28 cellular contexts compared by ENCODE assay signal in the genomic region with DNA sequence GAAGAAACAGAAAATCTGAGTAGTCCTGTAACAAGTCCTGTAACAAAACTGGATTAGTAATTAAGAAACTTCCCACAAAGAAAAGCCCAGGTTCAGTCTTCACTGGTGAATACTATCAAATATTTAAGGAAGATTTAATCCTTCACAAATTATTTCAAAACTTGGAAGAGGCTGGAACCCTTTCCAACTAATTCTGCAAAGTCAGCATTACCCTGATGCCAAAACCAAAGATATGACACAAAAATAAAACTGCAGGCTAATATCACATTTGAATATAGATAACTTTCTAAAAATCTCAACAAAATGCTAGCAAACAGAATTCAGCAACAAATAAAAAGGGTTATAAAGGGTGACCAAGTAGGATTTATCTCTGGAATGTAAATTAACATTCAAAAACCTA.
"Had no signal": no experiment of that assay in that cellular context is flagged by ENCODE, and none has a peak within 500 bp of the region (broad histone marks: within the 10 kb centered on the region; RNA-seq: fewer than 3 reads in every experiment).

No MANE protein-coding gene starts in this region.

- H3K36me3 ChIP-seq: neural progenitor cell, ovary, spleen, thoracic aorta, thyroid gland, tibial nerve, upper lobe of left lung, vagina had no signal

- H2AFZ ChIP-seq: neural progenitor cell, parathyroid adenoma had no signal

- H3K4me3 ChIP-seq: neural progenitor cell, ovary, psoas muscle, skin epidermis, smooth muscle cell, spleen, thoracic aorta, thyroid gland, tibial nerve, upper lobe of left lung, vagina had no signal

- H3K4me1 ChIP-seq: neural progenitor cell, parathyroid adenoma, psoas muscle, spleen, thyroid gland, tibial nerve, upper lobe of left lung, vagina had no signal

- H3K79me2 ChIP-seq: parathyroid adenoma had no signal

- H3K4me2 ChIP-seq: neural progenitor cell, smooth muscle cell had no signal

- H3K27ac ChIP-seq: neural progenitor cell, ovary, parathyroid adenoma, psoas muscle, skin epidermis, spleen, thoracic aorta, thyroid gland, tibial nerve, upper lobe of left lung, vagina had no signal

- ATAC-seq: natural killer cell; psoas muscle; right cardiac atrium; sciatic nerve; stimulated activated memory B cell treated with anti-CD40 and anti-IgM and Interleukin-4, amounts not matched to agents 10 μg/mL and 1 μg/mL and 100 μg/mL, for 72 hours; stimulated activated naive CD8-positive, alpha-beta T cell treated with anti-CD3 and anti-CD28 coated beads, Interleukin-15, amount 100 ng/mL, for 72 hours; stimulated activated naive CD8-positive, alpha-beta T cell treated with anti-CD3 and anti-CD28 coated beads, Interleukin-15, Interleukin-2, amounts not matched to agents 100 U/mL and 50 U/mL, for 24 hours had no signal

- H3K9me3 ChIP-seq: ovary, thoracic aorta, thyroid gland, upper lobe of left lung, vagina had no signal

- FAIRE-seq: urothelium cell line had no signal

- H3K27me3 ChIP-seq: neural progenitor cell, ovary, spleen, thyroid gland, tibial nerve, upper lobe of left lung, vagina had no signal

- DNase-seq: natural killer cell; occipital lobe; ovary; posterior cingulate gyrus; psoas muscle; right cardiac atrium; spleen; stimulated activated CD4-positive, alpha-beta T cell treated with anti-CD3 and anti-CD28 coated beads, Interleukin-12 subunit alpha, Interleukin-12 subunit beta, amount 100 ng/mL, for 4 hours; stimulated activated CD4-positive, alpha-beta T cell treated with anti-CD3 and anti-CD28 coated beads, Interleukin-1b, Interleukin-23, amount 100 ng/mL, for 48 hours; stimulated activated CD4-positive, alpha-beta T cell treated with anti-CD3 and anti-CD28 coated beads, Interleukin-4, amount 100 ng/mL, for 1 hour; stimulated activated CD4-positive, alpha-beta T cell treated with anti-CD3 and anti-CD28 coated beads, Interleukin-4, amount 100 ng/mL, for 4 hours; stimulated activated CD8-positive, alpha-beta memory T cell treated with anti-CD3 and anti-CD28 coated beads, Interleukin-4, amount 100 ng/mL, for 48 hours; stimulated activated naive CD4-positive, alpha-beta T cell; stimulated activated naive CD8-positive, alpha-beta T cell treated with anti-CD3 and anti-CD28 coated beads, Interleukin-15, amount 100 ng/mL, for 72 hours; stimulated activated naive CD8-positive, alpha-beta T cell treated with anti-CD3 and anti-CD28 coated beads, Interleukin-15, Interleukin-2, amounts not matched to agents 100 U/mL and 50 U/mL, for 24 hours; thyroid gland; trophoblast cell; upper lobe of left lung had no signal

- H3K9ac ChIP-seq: neural progenitor cell, parathyroid adenoma had no signal
